Comparison of ENCODE assay signal across 8 cellular contexts in the genomic region with DNA sequence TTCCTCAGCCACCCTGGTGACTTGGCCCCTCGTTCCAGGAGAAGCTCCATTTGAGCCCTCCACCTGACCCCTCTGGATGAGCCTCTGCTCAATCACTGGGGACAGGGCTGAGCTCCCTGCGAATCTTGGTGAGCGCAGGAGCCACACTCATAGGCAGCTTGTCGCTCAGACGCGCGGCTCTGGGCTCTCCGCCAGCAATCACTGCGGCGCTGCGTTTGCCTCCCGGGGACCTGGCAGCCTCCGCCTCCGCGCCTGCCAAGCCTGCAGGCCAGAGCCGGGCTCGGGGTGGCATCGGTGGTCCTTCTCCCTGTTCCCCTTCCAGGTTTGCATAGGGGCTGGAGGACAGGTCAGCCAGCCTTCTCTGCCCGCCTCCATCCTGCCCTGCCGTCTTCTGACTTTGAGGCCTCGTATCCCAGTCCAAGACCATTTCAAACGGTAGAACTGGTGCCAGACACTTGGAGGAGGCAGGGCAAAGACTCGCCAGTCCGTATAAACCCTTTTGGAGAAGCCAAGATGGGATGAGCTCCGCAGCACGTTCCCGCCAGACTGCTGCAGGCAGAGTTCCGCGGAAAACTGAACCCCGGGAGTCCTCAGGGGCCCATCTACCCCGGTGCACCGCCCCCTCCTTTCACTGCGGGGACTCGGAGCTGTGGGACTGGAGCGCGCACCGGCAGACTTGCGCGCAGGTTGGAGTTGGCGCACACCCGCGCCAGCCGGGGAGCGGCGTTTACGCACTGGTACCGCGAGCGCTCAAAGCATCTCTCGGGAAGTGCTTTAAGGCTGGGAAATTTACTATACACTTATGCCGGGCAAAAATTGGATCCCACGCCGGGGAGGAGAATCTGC.
A peak's percentile ranks its signal among the peaks of the same experiment; 100 is the strongest.
DNase-seq lines count a peak whose midpoint lies in the region; ATAC-seq and TF ChIP-seq lines count a peak whose summit lies in the region.

No MANE protein-coding gene starts in this region.

- H3K4me3 ChIP-seq in WI38 (ENCODE audit: low read depth, low read length): peak overlapping the region; percentile 60

- ATAC-seq in HG03159 (IDR thresholded peaks at IDR 0.05; ENCODE audit: unreplicated experiment) (peak; percentile 29), GM21737 (IDR thresholded peaks at IDR 0.05; ENCODE audit: unreplicated experiment) (no peak), GM18861 (IDR thresholded peaks at IDR 0.05; ENCODE audit: unreplicated experiment) (no peak)

- no peak for TF ChIP-seq CTCF in WI38 (IDR thresholded peaks at IDR 0.05; ENCODE audit: low read depth, low read length)

- DNase-seq in DMS153 (lab: John Stamatoyannopoulos, UW) (peak; percentile 42), globus pallidus (ENCODE audit: low spot score) (peak; percentile 35), nucleus accumbens (lab: John Stamatoyannopoulos, UW) (peak in 52 of 56 donors; percentile 7 to 74 (median 41)), NOMO-1 treated with dmso at 0.1 percent for 144 hours (lab: John Stamatoyannopoulos, UW; ENCODE audit: unreplicated experiment) (no peak)
